In the genomic region with DNA sequence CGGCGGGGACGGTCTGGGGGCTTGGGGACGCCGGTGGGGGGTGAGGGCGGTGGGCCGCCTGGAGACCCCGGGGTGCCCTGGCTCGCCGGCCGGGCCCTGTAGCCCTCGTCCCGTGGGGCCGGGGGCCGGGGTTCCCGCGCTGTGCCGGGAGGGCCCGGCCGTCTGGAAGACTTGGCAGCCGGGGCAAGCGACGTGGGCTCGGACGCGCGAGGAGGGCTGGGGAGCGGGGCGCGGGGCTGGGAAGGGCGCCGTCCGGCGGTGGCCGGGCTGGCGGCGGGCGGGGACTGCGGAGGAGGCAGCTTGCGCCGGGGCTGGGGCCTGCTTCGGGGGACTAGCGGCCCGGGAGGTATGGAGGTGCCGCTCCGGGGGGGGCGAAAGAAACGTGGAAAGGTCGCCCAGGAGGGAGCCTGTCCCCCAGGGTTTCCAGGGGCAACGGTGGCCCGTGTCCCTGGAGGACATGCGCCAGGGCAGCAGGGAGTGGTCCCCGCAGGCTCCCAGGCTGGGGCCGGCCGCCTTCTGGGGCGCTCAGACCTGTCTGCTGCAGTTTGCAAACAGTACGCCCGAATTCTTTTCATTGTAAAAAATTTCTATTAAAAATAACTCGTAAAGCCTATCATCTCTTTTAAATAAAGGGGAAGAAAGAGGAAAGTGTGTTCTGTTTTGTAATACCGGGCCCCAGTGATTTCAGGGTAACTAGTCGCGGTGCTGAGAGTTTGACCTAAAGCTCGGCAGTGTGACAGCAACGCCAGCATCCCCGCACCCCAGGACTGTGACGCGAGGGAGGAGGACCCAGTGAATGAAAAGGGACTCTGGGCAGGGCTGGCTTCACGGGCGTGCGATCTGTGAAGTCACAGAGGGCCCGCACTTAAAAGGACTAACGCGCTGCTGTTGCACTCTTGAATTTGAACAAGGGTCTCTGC, we compare ENCODE assay signal across 1 cellular context.
TF ChIP-seq lines count a peak whose summit lies in the region.

No MANE protein-coding gene starts in this region.

TF ChIP-seq in HepG2, 621 proteins besides CTCF, POLR2A, EP300 and RAD21 (continued from another document and continues in another):
- TF ChIP-seq LRRFIP1 (CRISPR knock-in tag; conservative IDR thresholded peaks at IDR 0.05) (no peak), ZNF274 (CRISPR knock-in tag; IDR thresholded peaks at IDR 0.05) (no peak), SNAPC2 (CRISPR knock-in tag; IDR thresholded peaks at IDR 0.05) (no peak), NKX3-1 (CRISPR knock-in tag; IDR thresholded peaks at IDR 0.05) (no peak), ZNF720 (CRISPR knock-in tag; IDR thresholded peaks at IDR 0.05) (no peak), ZNF749 (CRISPR knock-in tag; IDR thresholded peaks at IDR 0.05; ENCODE audit: borderline replicate concordance) (no peak), FOXC1 (CRISPR knock-in tag; IDR thresholded peaks at IDR 0.05; ENCODE audit: borderline replicate concordance) (0 out of 2 replicates have a peak, but pooled peaks have one; percentile 36), ZNF142 (CRISPR knock-in tag; IDR thresholded peaks at IDR 0.05) (no peak), SMAD3 (CRISPR knock-in tag; IDR thresholded peaks at IDR 0.05) (no peak), RBAK (CRISPR knock-in tag; IDR thresholded peaks at IDR 0.05) (no peak), KLF12 (CRISPR knock-in tag; IDR thresholded peaks at IDR 0.05; ENCODE audit: borderline replicate concordance) (no peak), PHF21A (CRISPR knock-in tag; IDR thresholded peaks at IDR 0.05) (0 out of 2 replicates have a peak, but pooled peaks have one; percentile 31), ATF4 (CRISPR knock-in tag; IDR thresholded peaks at IDR 0.05) (no peak), ZFYVE20 (CRISPR knock-in tag; IDR thresholded peaks at IDR 0.05; ENCODE audit: borderline replicate concordance, low read depth) (no peak), ZNF713 (CRISPR knock-in tag; IDR thresholded peaks at IDR 0.05) (no peak), XBP1 (CRISPR knock-in tag; IDR thresholded peaks at IDR 0.05) (no peak), HDAC2 (CRISPR knock-in tag; IDR thresholded peaks at IDR 0.05) (no peak), NFATC3 (CRISPR knock-in tag; IDR thresholded peaks at IDR 0.05) (no peak), HHEX (CRISPR knock-in tag; IDR thresholded peaks at IDR 0.05) (no peak)
- TF ChIP-seq, protein P1, sequence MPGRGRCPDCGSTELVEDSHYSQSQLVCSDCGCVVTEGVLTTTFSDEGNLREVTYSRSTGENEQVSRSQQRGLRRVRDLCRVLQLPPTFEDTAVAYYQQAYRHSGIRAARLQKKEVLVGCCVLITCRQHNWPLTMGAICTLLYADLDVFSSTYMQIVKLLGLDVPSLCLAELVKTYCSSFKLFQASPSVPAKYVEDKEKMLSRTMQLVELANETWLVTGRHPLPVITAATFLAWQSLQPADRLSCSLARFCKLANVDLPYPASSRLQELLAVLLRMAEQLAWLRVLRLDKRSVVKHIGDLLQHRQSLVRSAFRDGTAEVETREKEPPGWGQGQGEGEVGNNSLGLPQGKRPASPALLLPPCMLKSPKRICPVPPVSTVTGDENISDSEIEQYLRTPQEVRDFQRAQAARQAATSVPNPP (CRISPR knock-in tag; IDR thresholded peaks at IDR 0.05), result no peak
- TF ChIP-seq, protein P2, sequence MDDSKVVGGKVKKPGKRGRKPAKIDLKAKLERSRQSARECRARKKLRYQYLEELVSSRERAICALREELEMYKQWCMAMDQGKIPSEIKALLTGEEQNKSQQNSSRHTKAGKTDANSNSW (CRISPR knock-in tag; IDR thresholded peaks at IDR 0.05; ENCODE audit: borderline replicate concordance), result no peak
- TF ChIP-seq, protein P3, sequence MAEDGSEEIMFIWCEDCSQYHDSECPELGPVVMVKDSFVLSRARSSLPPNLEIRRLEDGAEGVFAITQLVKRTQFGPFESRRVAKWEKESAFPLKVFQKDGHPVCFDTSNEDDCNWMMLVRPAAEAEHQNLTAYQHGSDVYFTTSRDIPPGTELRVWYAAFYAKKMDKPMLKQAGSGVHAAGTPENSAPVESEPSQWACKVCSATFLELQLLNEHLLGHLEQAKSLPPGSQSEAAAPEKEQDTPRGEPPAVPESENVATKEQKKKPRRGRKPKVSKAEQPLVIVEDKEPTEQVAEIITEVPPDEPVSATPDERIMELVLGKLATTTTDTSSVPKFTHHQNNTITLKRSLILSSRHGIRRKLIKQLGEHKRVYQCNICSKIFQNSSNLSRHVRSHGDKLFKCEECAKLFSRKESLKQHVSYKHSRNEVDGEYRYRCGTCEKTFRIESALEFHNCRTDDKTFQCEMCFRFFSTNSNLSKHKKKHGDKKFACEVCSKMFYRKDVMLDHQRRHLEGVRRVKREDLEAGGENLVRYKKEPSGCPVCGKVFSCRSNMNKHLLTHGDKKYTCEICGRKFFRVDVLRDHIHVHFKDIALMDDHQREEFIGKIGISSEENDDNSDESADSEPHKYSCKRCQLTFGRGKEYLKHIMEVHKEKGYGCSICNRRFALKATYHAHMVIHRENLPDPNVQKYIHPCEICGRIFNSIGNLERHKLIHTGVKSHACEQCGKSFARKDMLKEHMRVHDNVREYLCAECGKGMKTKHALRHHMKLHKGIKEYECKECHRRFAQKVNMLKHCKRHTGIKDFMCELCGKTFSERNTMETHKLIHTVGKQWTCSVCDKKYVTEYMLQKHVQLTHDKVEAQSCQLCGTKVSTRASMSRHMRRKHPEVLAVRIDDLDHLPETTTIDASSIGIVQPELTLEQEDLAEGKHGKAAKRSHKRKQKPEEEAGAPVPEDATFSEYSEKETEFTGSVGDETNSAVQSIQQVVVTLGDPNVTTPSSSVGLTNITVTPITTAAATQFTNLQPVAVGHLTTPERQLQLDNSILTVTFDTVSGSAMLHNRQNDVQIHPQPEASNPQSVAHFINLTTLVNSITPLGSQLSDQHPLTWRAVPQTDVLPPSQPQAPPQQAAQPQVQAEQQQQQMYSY (CRISPR knock-in tag; IDR thresholded peaks at IDR 0.05), result 0 out of 2 replicates have a peak, but pooled peaks have one; percentile 7
- TF ChIP-seq, protein P4, sequence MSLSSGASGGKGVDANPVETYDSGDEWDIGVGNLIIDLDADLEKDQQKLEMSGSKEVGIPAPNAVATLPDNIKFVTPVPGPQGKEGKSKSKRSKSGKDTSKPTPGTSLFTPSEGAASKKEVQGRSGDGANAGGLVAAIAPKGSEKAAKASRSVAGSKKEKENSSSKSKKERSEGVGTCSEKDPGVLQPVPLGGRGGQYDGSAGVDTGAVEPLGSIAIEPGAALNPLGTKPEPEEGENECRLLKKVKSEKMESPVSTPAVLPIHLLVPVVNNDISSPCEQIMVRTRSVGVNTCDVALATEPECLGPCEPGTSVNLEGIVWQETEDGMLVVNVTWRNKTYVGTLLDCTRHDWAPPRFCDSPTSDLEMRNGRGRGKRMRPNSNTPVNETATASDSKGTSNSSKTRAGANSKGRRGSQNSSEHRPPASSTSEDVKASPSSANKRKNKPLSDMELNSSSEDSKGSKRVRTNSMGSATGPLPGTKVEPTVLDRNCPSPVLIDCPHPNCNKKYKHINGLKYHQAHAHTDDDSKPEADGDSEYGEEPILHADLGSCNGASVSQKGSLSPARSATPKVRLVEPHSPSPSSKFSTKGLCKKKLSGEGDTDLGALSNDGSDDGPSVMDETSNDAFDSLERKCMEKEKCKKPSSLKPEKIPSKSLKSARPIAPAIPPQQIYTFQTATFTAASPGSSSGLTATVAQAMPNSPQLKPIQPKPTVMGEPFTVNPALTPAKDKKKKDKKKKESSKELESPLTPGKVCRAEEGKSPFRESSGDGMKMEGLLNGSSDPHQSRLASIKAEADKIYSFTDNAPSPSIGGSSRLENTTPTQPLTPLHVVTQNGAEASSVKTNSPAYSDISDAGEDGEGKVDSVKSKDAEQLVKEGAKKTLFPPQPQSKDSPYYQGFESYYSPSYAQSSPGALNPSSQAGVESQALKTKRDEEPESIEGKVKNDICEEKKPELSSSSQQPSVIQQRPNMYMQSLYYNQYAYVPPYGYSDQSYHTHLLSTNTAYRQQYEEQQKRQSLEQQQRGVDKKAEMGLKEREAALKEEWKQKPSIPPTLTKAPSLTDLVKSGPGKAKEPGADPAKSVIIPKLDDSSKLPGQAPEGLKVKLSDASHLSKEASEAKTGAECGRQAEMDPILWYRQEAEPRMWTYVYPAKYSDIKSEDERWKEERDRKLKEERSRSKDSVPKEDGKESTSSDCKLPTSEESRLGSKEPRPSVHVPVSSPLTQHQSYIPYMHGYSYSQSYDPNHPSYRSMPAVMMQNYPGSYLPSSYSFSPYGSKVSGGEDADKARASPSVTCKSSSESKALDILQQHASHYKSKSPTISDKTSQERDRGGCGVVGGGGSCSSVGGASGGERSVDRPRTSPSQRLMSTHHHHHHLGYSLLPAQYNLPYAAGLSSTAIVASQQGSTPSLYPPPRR (CRISPR knock-in tag; IDR thresholded peaks at IDR 0.05; ENCODE audit: borderline replicate concordance), result no peak
